In the genomic region with DNA sequence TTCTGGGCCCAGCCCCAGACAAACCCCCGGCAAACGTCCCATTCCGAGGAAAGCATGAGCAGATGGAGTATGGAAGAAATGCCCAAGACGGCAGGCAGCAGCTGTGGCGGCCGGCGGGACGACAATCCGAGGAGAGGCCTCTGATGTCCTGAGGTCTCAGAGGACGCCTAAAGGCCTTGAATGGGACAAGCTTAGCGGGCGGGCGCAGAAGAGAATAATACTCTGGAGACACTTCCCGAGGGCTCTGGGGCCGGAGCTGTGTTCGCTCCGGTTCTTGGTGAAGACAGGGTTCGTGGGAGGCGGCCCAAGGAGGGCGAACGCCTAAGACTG, we compare ENCODE assay signal across 8 cellular contexts. TPM values are rescaled to one million over a fixed set of nuclear protein-coding genes. Genes with fewer than 3 reads are reported as not detected.
DNase-seq lines count a peak whose midpoint lies in the region; ATAC-seq and TF ChIP-seq lines count a peak whose summit lies in the region.

No MANE protein-coding gene starts in this region.

- peaks cover 38% of the 10 kb centered on the region for H3K4me1 Mint-ChIP-seq in activated T-cell treated with anti-CD3 and anti-CD28 coated beads, Interleukin-2, amount 50 U/mL, for 4 hours (ENCODE audit: low read depth)

- H3K4me3 ChIP-seq in astrocyte of the spinal cord (ENCODE audit: low read depth, low read length) (peak overlapping the region; percentile 78), lower leg skin (ENCODE audit: low read depth, poor library complexity, severe bottlenecking) (peak overlapping the region; percentile 65), transverse colon (peak overlapping the region; percentile 38 to 78 (median 51))

- 2 to 7% methylated on average over 21 of the region's 21 CpGs for WGBS in lower leg skin, 2 donors
- WGBS in transverse colon (ENCODE audit: low coverage in 1 of 2), 2 donors: 9 to 11% methylated on average over 3 to 21 of the region's 21 CpGs

- H3K9me3 Mint-ChIP-seq in activated T-cell treated with anti-CD3 and anti-CD28 coated beads, Interleukin-2, amount 50 U/mL, for 4 hours: no peaks in the 10 kb centered on the region

- H3K27me3 Mint-ChIP-seq in activated T-cell treated with anti-CD3 and anti-CD28 coated beads, Interleukin-2, amount 50 U/mL, for 4 hours (ENCODE audit: low read depth): no peaks in the 10 kb centered on the region

- no peak for TF ChIP-seq EP300 in transverse colon (IDR thresholded peaks at IDR 0.05; ENCODE audit: low read depth)

- no peak for ATAC-seq in activated T-cell treated with anti-CD3 and anti-CD28 coated beads, Interleukin-2, amount 50 U/mL, for 4 hours
- ATAC-seq in GM18517 (IDR thresholded peaks at IDR 0.05; ENCODE audit: unreplicated experiment) (no peak), GM19023 (IDR thresholded peaks at IDR 0.05; ENCODE audit: unreplicated experiment) (no peak)

- no peaks in the 10 kb centered on the region for H3K27me3 ChIP-seq in transverse colon

- DNase-seq in activated T-cell treated with anti-CD3 and anti-CD28 coated beads, Interleukin-2, amount 50 U/mL, for 4 hours: no peak
- no peak for DNase-seq in activated T-cell treated with anti-CD3 and anti-CD28 coated beads, Interleukin-2, amount 50 U/mL, for 48 hours
- DNase-seq in astrocyte of the spinal cord (ENCODE audit: low read depth, low spot score): no peak
- no peak for DNase-seq in lower leg skin (ENCODE audit: low spot score in 2 of 2)
- no peak for DNase-seq in transverse colon
- no peak for DNase-seq in GM19240 (ENCODE audit: insufficient read length, low spot score)

- H3K4me3 Mint-ChIP-seq in activated T-cell treated with anti-CD3 and anti-CD28 coated beads, Interleukin-2, amount 50 U/mL, for 4 hours: peak overlapping the region; percentile 91

- H3K9me3 ChIP-seq in transverse colon: no peaks in the 10 kb centered on the region

- H3K4me1 ChIP-seq in transverse colon: peaks cover 19 to 29% (median 23%) of the 10 kb centered on the region in 4 donors

- in situ Hi-C loops in astrocyte of the spinal cord (cut with HindIII; ENCODE audit: low sequenced_read_pairs): no loop called here
- in situ Hi-C loops in transverse colon (cut with MboI; ENCODE audit: low pct_ligation_motif_present in 1 of 4, low pct_unique_long_range_greater_than_20kb in 1 of 4, low sequenced_read_pairs in 3 of 4): no loop called here

- peaks cover 33% of the 10 kb centered on the region for H3K36me3 Mint-ChIP-seq in activated T-cell treated with anti-CD3 and anti-CD28 coated beads, Interleukin-2, amount 50 U/mL, for 4 hours (ENCODE audit: insufficient read depth)

- H3K36me3 ChIP-seq in transverse colon: peaks cover 0 to 32% (median 15%) of the 10 kb centered on the region in 4 donors

- intact Hi-C loops in lower leg skin (cut with DNase I; ENCODE audit: low total_unique reads) (no loop called here), transverse colon (cut with DNase I; ENCODE audit: low total_unique reads) (no loop called here)

- peak overlapping the region; percentile 92 to 95 (median 93) for H3K27ac ChIP-seq in transverse colon

- TF ChIP-seq CTCF in astrocyte of the spinal cord (IDR thresholded peaks at IDR 0.05; ENCODE audit: low read depth, low read length): no peak
- TF ChIP-seq CTCF in lower leg skin (IDR thresholded peaks at IDR 0.05): no peak
- TF ChIP-seq CTCF in transverse colon (IDR thresholded peaks at IDR 0.05): peak in 1 of 5 experiments; percentile 17

- TF ChIP-seq POLR2A in lower leg skin (IDR thresholded peaks at IDR 0.05) (no peak), transverse colon (IDR thresholded peaks at IDR 0.05) (no peak)

RNA-seq across cellular contexts. Expression of a gene that starts 0.5 kb away (rescaled TPM):
- 10 to 100 TPM; 25.2 to 30.5 (median 28.8) TPM for total RNA-seq in activated T-cell treated with anti-CD3 and anti-CD28 coated beads, Interleukin-2, amount 50 U/mL, for 4 hours
- 10 to 100 TPM in 3 of 4 donors, 1 to 10 TPM in 1; 7.9 to 27.2 (median 17.4) TPM for total RNA-seq in lower leg skin
- 10 to 100 TPM; 27.8 to 69.5 (median 39.7) TPM for total RNA-seq in transverse colon

RNA-seq across cellular contexts. Expression of a gene that starts 17.8 kb away (rescaled TPM):
- 10 to 100 TPM; 56.9 to 59.9 (median 59.8) TPM for total RNA-seq in activated T-cell treated with anti-CD3 and anti-CD28 coated beads, Interleukin-2, amount 50 U/mL, for 4 hours
- 10 to 100 TPM; 20.1 to 27.2 (median 22.5) TPM for total RNA-seq in lower leg skin
- total RNA-seq in transverse colon: 10 to 100 TPM in 3 of 4 donors, 1 to 10 TPM in 1; 9.4 to 18.7 (median 14.9) TPM

RNA-seq across cellular contexts. Expression of a gene that starts 20.4 kb away (rescaled TPM):
- total RNA-seq in activated T-cell treated with anti-CD3 and anti-CD28 coated beads, Interleukin-2, amount 50 U/mL, for 4 hours: 10 to 100 TPM; 15.3 to 20.7 (median 15.7) TPM
- total RNA-seq in lower leg skin (10 to 100 TPM in 1 of 4 donors, 1 to 10 TPM in 3; 3.1 to 10.1 (median 9.4) TPM), transverse colon (10 to 100 TPM in 3 of 4 donors, 1 to 10 TPM in 1; 5.6 to 45.0 (median 15.6) TPM)

RNA-seq across cellular contexts. Expression of a gene that starts 43.0 kb away (rescaled TPM):
- 10 to 100 TPM; 39.3 to 42.0 (median 40.2) TPM for total RNA-seq in activated T-cell treated with anti-CD3 and anti-CD28 coated beads, Interleukin-2, amount 50 U/mL, for 4 hours
- 10 to 100 TPM; 42.1 to 53.2 (median 47.0) TPM for total RNA-seq in lower leg skin
- 100 to 1,000 TPM in 2 of 4 donors, 10 to 100 TPM in 2; 53.7 to 504 (median 92.0) TPM for total RNA-seq in transverse colon

RNA-seq across cellular contexts. Expression of a gene that starts 43.6 kb away (rescaled TPM):
- 100 to 1,000 TPM; 257 to 268 (median 264) TPM for total RNA-seq in activated T-cell treated with anti-CD3 and anti-CD28 coated beads, Interleukin-2, amount 50 U/mL, for 4 hours
- total RNA-seq in lower leg skin (100 to 1,000 TPM in 3 of 4 donors, 10 to 100 TPM in 1; 89.6 to 151 (median 107) TPM), transverse colon (100 to 1,000 TPM; 104 to 189 (median 143) TPM)
